ENCODE assay signal across 8 cellular contexts in the genomic region with DNA sequence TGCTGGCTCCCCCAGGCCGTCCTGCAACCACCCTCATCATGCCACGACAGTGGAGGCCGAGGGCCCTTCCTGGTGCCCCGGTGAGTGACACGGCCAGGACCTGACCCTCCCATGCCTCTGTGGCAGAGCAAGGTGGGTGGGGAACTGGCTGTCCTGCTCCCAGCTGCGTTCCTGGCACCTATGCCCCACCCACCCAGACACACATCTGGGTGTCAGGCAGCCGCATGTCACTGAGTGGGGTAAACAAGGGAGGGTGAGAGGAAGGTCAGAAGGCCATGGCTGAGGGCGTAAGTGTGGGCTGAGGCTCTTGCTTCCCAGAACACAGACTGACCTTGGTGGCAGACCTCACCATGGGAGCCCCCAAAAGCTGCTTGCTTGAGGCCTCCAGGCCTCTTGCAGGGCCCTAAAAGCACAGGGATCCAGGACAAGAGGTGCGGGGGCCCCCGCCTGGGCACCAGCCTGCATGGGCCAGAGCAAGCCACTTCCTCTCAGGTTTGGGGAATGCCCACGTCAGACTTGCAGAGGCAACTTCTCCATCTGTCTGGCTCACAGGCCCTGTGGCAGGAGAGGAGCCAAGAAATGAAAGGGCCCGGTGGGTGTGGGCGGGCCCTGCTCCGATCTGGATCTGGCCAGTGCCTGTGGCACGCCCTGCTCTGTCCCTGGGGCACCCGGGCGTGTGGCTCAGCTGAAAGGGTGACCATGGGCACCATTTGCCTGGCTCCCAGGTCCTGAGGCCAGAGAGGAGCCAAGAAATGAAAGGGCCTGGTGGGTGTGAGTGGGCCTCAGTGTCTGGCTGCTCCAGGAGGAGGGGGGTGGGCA. TPM values are rescaled to one million over a fixed set of nuclear protein-coding genes. Genes with fewer than 3 reads are reported as not detected.
DNase-seq lines count a peak whose midpoint lies in the region; ATAC-seq and TF ChIP-seq lines count a peak whose summit lies in the region.

No MANE protein-coding gene starts in this region.

- H3K4me1 ChIP-seq in GM23338 (ENCODE audit: insufficient read depth) = no peaks in the 10 kb centered on the region

- no peak overlapping the region for H3K4me3 ChIP-seq in GM23338

- H3K36me3 ChIP-seq in GM23338 (ENCODE audit: insufficient read depth) = no peaks in the 10 kb centered on the region

- H2AFZ ChIP-seq in GM23338 = no peak overlapping the region

- H3K27ac ChIP-seq in GM23338 (ENCODE audit: low read depth) = no peak overlapping the region

- no peaks in the 10 kb centered on the region for H3F3A ChIP-seq in GM23338 (replicated peaks; ENCODE audit: low read depth)

- H3K27me3 Mint-ChIP-seq in GM23338 (ENCODE audit: insufficient read depth, low read depth, poor library complexity) = peaks cover 34% of the 10 kb centered on the region

- H3K4me2 ChIP-seq in GM23338 = no peak overlapping the region

- H3K27ac Mint-ChIP-seq in GM23338 = no peak overlapping the region

- peak; percentile 40 to 52 for ATAC-seq in activated CD4-positive, CD25-positive, alpha-beta regulatory T cell treated with anti-CD3 and anti-CD28 coated beads, Interleukin-2, amount 50 U/mL, for 24 hours
- no peak for ATAC-seq in GM23338

- CTCF ChIA-PET in HEK293T (lab: Yijun Ruan, JAX) = interaction anchor here (0.5 kb wide), 1 partner anchor 1432 kb away, joined by 3 read pairs; no protein-coding TSS in a partner anchor

- POLR2A ChIA-PET in HEK293T (lab: Yijun Ruan, JAX) = no interaction called here

- no peaks in the 10 kb centered on the region for H3K79me2 ChIP-seq in GM23338 (replicated peaks; ENCODE audit: insufficient read depth)

- no peaks in the 10 kb centered on the region for H3K9me2 ChIP-seq in GM23338 (ENCODE audit: insufficient read depth)

- no peaks in the 10 kb centered on the region; the same call in 2 of the 3 replicates for H3K4me1 Mint-ChIP-seq in GM23338

- no peaks in the 10 kb centered on the region for H4K20me1 ChIP-seq in GM23338 (replicated peaks; ENCODE audit: insufficient read depth)

- no peak for DNase-seq in activated CD4-positive, CD25-positive, alpha-beta regulatory T cell treated with anti-CD3 and anti-CD28 coated beads, Interleukin-2, amount 50 U/mL, for 72 hours
- DNase-seq in KG1 (lab: John Stamatoyannopoulos, UW) (peak; percentile 63), fibroblast of the conjunctiva (ENCODE audit: low read depth) (peak; percentile 57), posterior vena cava (ENCODE audit: low spot score) (peak; percentile 95), HEK293T (ENCODE audit: extremely low spot score) (no peak), GM23338 (ENCODE audit: low spot score) (no peak)
- peak; percentile 77 for DNase-seq in activated CD8-positive, alpha-beta memory T cell treated with anti-CD3 and anti-CD28 coated beads for 24 hours

- no peak overlapping the region for H3K4me3 Mint-ChIP-seq in GM23338

- no peaks in the 10 kb centered on the region for H3K36me3 Mint-ChIP-seq in GM23338 (ENCODE audit: low read depth)

- peaks cover 28% of the 10 kb centered on the region for H3K27me3 ChIP-seq in GM23338 (ENCODE audit: insufficient read depth)

- peaks cover 4% of the 10 kb centered on the region; the same call in 1 of the 3 replicates for H3K9me3 Mint-ChIP-seq in GM23338

- intact Hi-C loops in posterior vena cava (cut with DNase I) = no loop called here

- no peak for TF ChIP-seq CTCF in GM23338 (conservative IDR thresholded peaks at IDR 0.05; ENCODE audit: low read depth in 2 of 2)

TF ChIP-seq in HEK293T, 16 proteins besides CTCF, POLR2A, EP300 and RAD21:
- TF ChIP-seq HDGF (IDR thresholded peaks at IDR 0.05; ENCODE audit: borderline replicate concordance) = no peak
- TF ChIP-seq FOXK2 (IDR thresholded peaks at IDR 0.05) = no peak
- TF ChIP-seq L3MBTL2 (conservative IDR thresholded peaks at IDR 0.05) = no peak
- no peak for TF ChIP-seq NFRKB (IDR thresholded peaks at IDR 0.05)
- TF ChIP-seq LEF1 (IDR thresholded peaks at IDR 0.05; ENCODE audit: borderline replicate concordance) = no peak
- no peak for TF ChIP-seq FOXM1 (IDR thresholded peaks at IDR 0.05; ENCODE audit: borderline replicate concordance)

TF ChIP-seq in GM23338, 12 proteins besides CTCF, POLR2A, EP300 and RAD21 (continues in another document):
- TF ChIP-seq POLR2AphosphoS5 (IDR thresholded peaks at IDR 0.05; ENCODE audit: low read depth) (no peak), ZNF114 (CRISPR knock-in tag; IDR thresholded peaks at IDR 0.05) (no peak)
- TF ChIP-seq, protein P1, sequence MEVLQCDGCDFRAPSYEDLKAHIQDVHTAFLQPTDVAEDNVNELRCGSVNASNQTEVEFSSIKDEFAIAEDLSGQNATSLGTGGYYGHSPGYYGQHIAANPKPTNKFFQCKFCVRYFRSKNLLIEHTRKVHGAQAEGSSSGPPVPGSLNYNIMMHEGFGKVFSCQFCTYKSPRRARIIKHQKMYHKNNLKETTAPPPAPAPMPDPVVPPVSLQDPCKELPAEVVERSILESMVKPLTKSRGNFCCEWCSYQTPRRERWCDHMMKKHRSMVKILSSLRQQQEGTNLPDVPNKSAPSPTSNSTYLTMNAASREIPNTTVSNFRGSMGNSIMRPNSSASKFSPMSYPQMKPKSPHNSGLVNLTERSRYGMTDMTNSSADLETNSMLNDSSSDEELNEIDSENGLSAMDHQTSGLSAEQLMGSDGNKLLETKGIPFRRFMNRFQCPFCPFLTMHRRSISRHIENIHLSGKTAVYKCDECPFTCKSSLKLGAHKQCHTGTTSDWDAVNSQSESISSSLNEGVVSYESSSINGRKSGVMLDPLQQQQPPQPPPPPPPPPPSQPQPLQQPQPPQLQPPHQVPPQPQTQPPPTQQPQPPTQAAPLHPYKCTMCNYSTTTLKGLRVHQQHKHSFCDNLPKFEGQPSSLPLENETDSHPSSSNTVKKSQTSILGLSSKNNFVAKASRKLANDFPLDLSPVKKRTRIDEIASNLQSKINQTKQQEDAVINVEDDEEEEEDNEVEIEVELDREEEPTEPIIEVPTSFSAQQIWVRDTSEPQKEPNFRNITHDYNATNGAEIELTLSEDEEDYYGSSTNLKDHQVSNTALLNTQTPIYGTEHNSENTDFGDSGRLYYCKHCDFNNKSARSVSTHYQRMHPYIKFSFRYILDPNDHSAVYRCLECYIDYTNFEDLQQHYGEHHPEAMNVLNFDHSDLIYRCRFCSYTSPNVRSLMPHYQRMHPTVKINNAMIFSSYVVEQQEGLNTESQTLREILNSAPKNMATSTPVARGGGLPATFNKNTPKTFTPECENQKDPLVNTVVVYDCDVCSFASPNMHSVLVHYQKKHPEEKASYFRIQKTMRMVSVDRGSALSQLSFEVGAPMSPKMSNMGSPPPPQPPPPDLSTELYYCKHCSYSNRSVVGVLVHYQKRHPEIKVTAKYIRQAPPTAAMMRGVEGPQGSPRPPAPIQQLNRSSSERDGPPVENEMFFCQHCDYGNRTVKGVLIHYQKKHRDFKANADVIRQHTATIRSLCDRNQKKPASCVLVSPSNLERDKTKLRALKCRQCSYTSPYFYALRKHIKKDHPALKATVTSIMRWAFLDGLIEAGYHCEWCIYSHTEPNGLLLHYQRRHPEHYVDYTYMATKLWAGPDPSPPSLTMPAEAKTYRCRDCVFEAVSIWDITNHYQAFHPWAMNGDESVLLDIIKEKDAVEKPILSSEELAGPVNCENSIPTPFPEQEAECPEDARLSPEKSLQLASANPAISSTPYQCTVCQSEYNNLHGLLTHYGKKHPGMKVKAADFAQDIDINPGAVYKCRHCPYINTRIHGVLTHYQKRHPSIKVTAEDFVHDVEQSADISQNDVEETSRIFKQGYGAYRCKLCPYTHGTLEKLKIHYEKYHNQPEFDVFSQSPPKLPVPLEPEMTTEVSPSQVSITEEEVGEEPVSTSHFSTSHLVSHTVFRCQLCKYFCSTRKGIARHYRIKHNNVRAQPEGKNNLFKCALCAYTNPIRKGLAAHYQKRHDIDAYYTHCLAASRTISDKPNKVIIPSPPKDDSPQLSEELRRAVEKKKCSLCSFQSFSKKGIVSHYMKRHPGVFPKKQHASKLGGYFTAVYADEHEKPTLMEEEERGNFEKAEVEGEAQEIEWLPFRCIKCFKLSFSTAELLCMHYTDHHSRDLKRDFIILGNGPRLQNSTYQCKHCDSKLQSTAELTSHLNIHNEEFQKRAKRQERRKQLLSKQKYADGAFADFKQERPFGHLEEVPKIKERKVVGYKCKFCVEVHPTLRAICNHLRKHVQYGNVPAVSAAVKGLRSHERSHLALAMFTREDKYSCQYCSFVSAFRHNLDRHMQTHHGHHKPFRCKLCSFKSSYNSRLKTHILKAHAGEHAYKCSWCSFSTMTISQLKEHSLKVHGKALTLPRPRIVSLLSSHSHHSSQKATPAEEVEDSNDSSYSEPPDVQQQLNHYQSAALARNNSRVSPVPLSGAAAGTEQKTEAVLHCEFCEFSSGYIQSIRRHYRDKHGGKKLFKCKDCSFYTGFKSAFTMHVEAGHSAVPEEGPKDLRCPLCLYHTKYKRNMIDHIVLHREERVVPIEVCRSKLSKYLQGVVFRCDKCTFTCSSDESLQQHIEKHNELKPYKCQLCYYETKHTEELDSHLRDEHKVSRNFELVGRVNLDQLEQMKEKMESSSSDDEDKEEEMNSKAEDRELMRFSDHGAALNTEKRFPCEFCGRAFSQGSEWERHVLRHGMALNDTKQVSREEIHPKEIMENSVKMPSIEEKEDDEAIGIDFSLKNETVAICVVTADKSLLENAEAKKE (CRISPR knock-in tag; IDR thresholded peaks at IDR 0.05) = no peak

RNA-seq across cellular contexts. Expression of a gene that starts 3.9 kb away (rescaled TPM):
- 10 to 100 TPM; 20.3 to 28.5 TPM for total RNA-seq in posterior vena cava
- 6.7 and 16.3 TPM in 2 replicates for total RNA-seq in GM23338 (2014; rRNA removed; shearing (Covaris generic))
- 6.4 and 7.0 TPM in 2 replicates for polyA plus RNA-seq in GM23338 (2016; fragmentation: Nextera tagmentation; extraction: Ambion mirVana)

RNA-seq across cellular contexts. Expression of a gene that starts 12.3 kb away (rescaled TPM):
- total RNA-seq in posterior vena cava = 10 to 100 TPM; 53.7 to 65.6 TPM
- 10.6 and 14.4 TPM in 2 replicates for total RNA-seq in GM23338 (2014; rRNA removed; shearing (Covaris generic))
- 2.9 and 3.5 TPM in 2 replicates for polyA plus RNA-seq in GM23338 (2016; fragmentation: Nextera tagmentation; extraction: Ambion mirVana)

RNA-seq across cellular contexts. Expression of a gene that starts 57.0 kb away (rescaled TPM):
- total RNA-seq in posterior vena cava = 100 to 1,000 TPM in 1 of 2 donors, 10 to 100 TPM in 1; 93.6 to 103 TPM
- total RNA-seq in GM23338 (2014; rRNA removed; shearing (Covaris generic)) = 48.4 and 66.4 TPM in 2 replicates
- polyA plus RNA-seq in GM23338 (2016; fragmentation: Nextera tagmentation; extraction: Ambion mirVana) = 43.5 and 55.3 TPM in 2 replicates

Comparison
In these comparisons a context has a peak if more than half of its experiments do, and no peak if none do; other contexts are left out.
1. DNase-seq: peak in KG1 (single experiment), activated CD8-positive, alpha-beta memory T cell treated with anti-CD3 and anti-CD28 coated beads for 24 hours (single experiment), fibroblast of the conjunctiva (single experiment) and posterior vena cava (single experiment); none in activated CD4-positive, CD25-positive, alpha-beta regulatory T cell treated with anti-CD3 and anti-CD28 coated beads, Interleukin-2, amount 50 U/mL, for 72 hours (single experiment), HEK293T (single experiment) and GM23338 (single experiment).